1 cellular context compared by ENCODE assay signal in genomic region chr6:128557086-128557485, GRCh38.
TF ChIP-seq lines count a peak whose summit lies in the region.

No MANE protein-coding gene starts in this region.

TF ChIP-seq in IMR-90, 13 proteins besides CTCF, POLR2A, EP300 and RAD21:
- no peak for TF ChIP-seq RCOR1 (IDR thresholded peaks at IDR 0.05; ENCODE audit: insufficient replicate concordance, low read length)
- no peak for TF ChIP-seq MAFK (IDR thresholded peaks at IDR 0.05; ENCODE audit: low read depth, low read length)
- no peak for TF ChIP-seq MAZ (IDR thresholded peaks at IDR 0.05; ENCODE audit: borderline replicate concordance, low read depth, low read length)
- no peak for TF ChIP-seq CHD1 (IDR thresholded peaks at IDR 0.05; ENCODE audit: low read depth, low read length)
- no peak for TF ChIP-seq MXI1 (IDR thresholded peaks at IDR 0.05; ENCODE audit: borderline replicate concordance, low read depth, low read length)
- no peak for TF ChIP-seq RFX5 (IDR thresholded peaks at IDR 0.05; ENCODE audit: low read depth, low read length)
- no peak for TF ChIP-seq SMC3 (IDR thresholded peaks at IDR 0.05; ENCODE audit: low read depth, low read length)
- TF ChIP-seq NFE2L2 (IDR thresholded peaks at IDR 0.05; ENCODE audit: low read depth, low read length): no peak
- TF ChIP-seq BHLHE40 (IDR thresholded peaks at IDR 0.05; ENCODE audit: low read depth, low read length): no peak
- no peak for TF ChIP-seq USF2 (IDR thresholded peaks at IDR 0.05; ENCODE audit: low read depth, low read length)
- no peak for TF ChIP-seq FOS (IDR thresholded peaks at IDR 0.05; ENCODE audit: low read depth, low read length)
